In genomic region chr5:157108961-157109360, GRCh38 we compare ENCODE assay signal across 8 cellular contexts. TPM values are rescaled to one million over a fixed set of nuclear protein-coding genes. Genes with fewer than 3 reads are reported as not detected.
DNase-seq lines count a peak whose midpoint lies in the region; ATAC-seq and FAIRE-seq lines count a peak whose summit lies in the region.

Gene HAVCR2, minus strand, starts transcription at chr5:157109044. Its CDS starts 61 bp downstream, at chr5:157108983.

- H3K4me3 Mint-ChIP-seq in activated naive CD4-positive, alpha-beta T cell treated with anti-CD3 and anti-CD28 coated beads, Interleukin-2, amount 50 U/mL, for 24 hours = peak within 1 kb of the TSS; percentile 80
- peak within 1 kb of the TSS; percentile 56 to 87 (median 80) for H3K4me3 Mint-ChIP-seq in naive B cell

- peaks cover 56% of the 10 kb centered on the region for H3K4me1 Mint-ChIP-seq in activated naive CD4-positive, alpha-beta T cell treated with anti-CD3 and anti-CD28 coated beads, Interleukin-2, amount 50 U/mL, for 24 hours
- peaks cover 22 to 39% (median 33%) of the 10 kb centered on the region in 3 donors for H3K4me1 Mint-ChIP-seq in naive B cell

- ATAC-seq in HG02798 (IDR thresholded peaks at IDR 0.05; ENCODE audit: poor library complexity, unreplicated experiment) (peak; percentile 80), naive B cell (ENCODE audit: low read depth in 2 of 2) (peak; percentile 94)

- H3K36me3 Mint-ChIP-seq in activated naive CD4-positive, alpha-beta T cell treated with anti-CD3 and anti-CD28 coated beads, Interleukin-2, amount 50 U/mL, for 24 hours = peaks cover 2% of the 10 kb centered on the region
- H3K36me3 Mint-ChIP-seq in naive B cell = peaks cover 0 to 5% of the 10 kb centered on the region in 2 donors

- FAIRE-seq in GM18507 (lab: Jason Lieb, UNC) (peak; percentile 76), urothelium cell line (lab: Jason Lieb, UNC) (peak; percentile 17)

- DNase-seq in GM18507 (ENCODE audit: extremely low spot score, insufficient read length, low read depth) (peak; percentile 15), RPMI8226 (peak; percentile 83), naive B cell (peak; percentile 54), urothelium cell line (ENCODE audit: low spot score) (no peak), GOT3 (lab: John Stamatoyannopoulos, UW) (no peak), islet precursor cell (no peak)

- peak within 1 kb of the TSS; percentile 86 for H3K27ac Mint-ChIP-seq in activated naive CD4-positive, alpha-beta T cell treated with anti-CD3 and anti-CD28 coated beads, Interleukin-2, amount 50 U/mL, for 24 hours
- peak within 1 kb of the TSS; percentile 83 to 95 (median 92) for H3K27ac Mint-ChIP-seq in naive B cell

- H3K27me3 Mint-ChIP-seq in activated naive CD4-positive, alpha-beta T cell treated with anti-CD3 and anti-CD28 coated beads, Interleukin-2, amount 50 U/mL, for 24 hours = no peaks in the 10 kb centered on the region
- H3K27me3 Mint-ChIP-seq in naive B cell = no peaks in the 10 kb centered on the region

- H3K9me3 Mint-ChIP-seq in activated naive CD4-positive, alpha-beta T cell treated with anti-CD3 and anti-CD28 coated beads, Interleukin-2, amount 50 U/mL, for 24 hours = no peaks in the 10 kb centered on the region
- H3K9me3 Mint-ChIP-seq in naive B cell = no peaks in the 10 kb centered on the region

RNA-seq across cellular contexts. Expression of gene HAVCR2, which starts in this region (rescaled TPM):
- polyA plus RNA-seq in naive B cell (ENCODE audit: low read depth in 6 of 6) = 1 to 10 TPM in 1 of 6 donors, under 1 TPM in 4, not detected in 1; 0.27 to 2.5 (median 0.53) TPM

Comparison
In these comparisons a context has a peak if more than half of its experiments do, and no peak if none do; other contexts are left out.
1. DNase-seq: peak in GM18507 (single experiment), RPMI8226 (single experiment) and naive B cell (single experiment); none in urothelium cell line (single experiment), GOT3 (single experiment) and islet precursor cell (single experiment).